Comparison of ENCODE assay signal across 8 cellular contexts in the genomic region with DNA sequence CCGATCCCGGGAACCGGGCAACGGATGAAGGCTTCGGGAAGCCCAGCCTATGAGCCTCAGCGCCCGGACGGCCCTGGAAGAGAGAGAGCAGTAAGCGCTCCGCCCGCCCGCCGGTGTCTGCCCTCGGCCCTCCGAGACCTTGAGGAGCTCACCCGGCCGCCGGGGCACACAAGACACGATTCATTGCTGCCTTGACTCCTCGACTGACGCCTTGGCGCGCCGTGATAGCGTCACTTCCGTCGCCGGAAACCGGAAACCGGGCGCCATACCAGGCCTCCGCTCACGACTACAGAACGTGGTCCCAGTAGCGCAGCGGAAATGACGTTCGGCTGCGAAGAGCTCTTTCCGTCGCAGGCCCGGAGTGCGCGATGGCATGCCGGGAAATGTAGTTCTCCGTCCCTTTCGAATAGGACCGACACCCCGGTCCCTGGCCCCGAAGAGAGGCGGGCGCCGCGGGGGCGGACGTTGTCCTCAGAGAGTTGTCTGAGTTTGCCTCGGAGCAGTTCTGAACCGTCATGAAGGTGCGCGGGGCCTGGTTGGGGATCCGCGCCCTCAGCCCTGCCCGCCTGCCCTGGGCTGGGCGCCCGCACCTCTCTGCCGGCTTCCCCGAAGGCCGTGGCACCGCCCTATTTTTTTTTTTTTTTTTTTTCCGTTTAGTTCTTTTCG.
DNase-seq lines count a peak whose midpoint lies in the region; FAIRE-seq and TF ChIP-seq lines count a peak whose summit lies in the region.

Gene UQCC4, minus strand, starts transcription at position 208 of the 666 bp plus-strand sequence. Its CDS starts 24 bp downstream, at position 184.

- peak within 1 kb of the TSS; percentile 96 to 98 (median 97) for H3K4me3 Mint-ChIP-seq in nephron
- peak within 1 kb of the TSS; percentile 88 for H3K4me3 Mint-ChIP-seq in stimulated activated naive CD8-positive, alpha-beta T cell treated with anti-CD3 and anti-CD28 coated beads, Interleukin-15, Interleukin-2, amounts not matched to agents 100 ng/mL and 50 ng/mL, for 24 hours

- H3K4me1 ChIP-seq in Loucy (ENCODE audit: insufficient read depth, low read length, poor library complexity, severe bottlenecking) = no peaks in the 10 kb centered on the region

- peaks cover 3% of the 10 kb centered on the region for H4K20me1 ChIP-seq in Loucy (ENCODE audit: insufficient read depth, low read length, poor library complexity, severe bottlenecking)

- H3K36me3 ChIP-seq in Loucy (ENCODE audit: insufficient read depth, low read length) = no peaks in the 10 kb centered on the region

- H3K4me2 ChIP-seq in Loucy (ENCODE audit: low read depth, low read length, poor library complexity, severe bottlenecking) = peak within 1 kb of the TSS; percentile 88

- H3K27ac Mint-ChIP-seq in nephron = peak within 1 kb of the TSS; percentile 96 to 99 (median 99)
- H3K27ac Mint-ChIP-seq in stimulated activated naive CD8-positive, alpha-beta T cell treated with anti-CD3 and anti-CD28 coated beads, Interleukin-15, Interleukin-2, amounts not matched to agents 100 ng/mL and 50 ng/mL, for 24 hours = peak within 1 kb of the TSS; percentile 98

- H3K9me3 ChIP-seq in Loucy (ENCODE audit: insufficient read depth, low read depth, low read length) = no peaks in the 10 kb centered on the region

- H3K27me3 ChIP-seq in Loucy (ENCODE audit: insufficient read depth, low read length, poor library complexity, severe bottlenecking) = no peaks in the 10 kb centered on the region

- TF ChIP-seq POLR2A in H54 (IDR thresholded peaks at IDR 0.05; ENCODE audit: low read depth, low read length) (peak; percentile 51), Raji (IDR thresholded peaks at IDR 0.05; ENCODE audit: insufficient read depth, low read depth, low read length) (peak; percentile 78)

- no peaks in the 10 kb centered on the region for H3F3A ChIP-seq in Loucy (ENCODE audit: low read depth)

- no peaks in the 10 kb centered on the region for H3K9me2 ChIP-seq in Loucy (replicated peaks; ENCODE audit: low read depth, low read length)

- FAIRE-seq in H54 (lab: Jason Lieb, UNC) = peak; percentile 89

- H3K27me3 Mint-ChIP-seq in nephron (ENCODE audit: low read depth) = no peaks in the 10 kb centered on the region
- H3K27me3 Mint-ChIP-seq in stimulated activated naive CD8-positive, alpha-beta T cell treated with anti-CD3 and anti-CD28 coated beads, Interleukin-15, Interleukin-2, amounts not matched to agents 100 ng/mL and 50 ng/mL, for 24 hours = no peaks in the 10 kb centered on the region

- H3K4me3 ChIP-seq in Loucy (ENCODE audit: low read length, poor library complexity, severe bottlenecking) = peak within 1 kb of the TSS; percentile 91
- H3K4me3 ChIP-seq in fibroblast of pulmonary artery (replicated peaks; ENCODE audit: low read depth, low read length) = peak within 1 kb of the TSS; percentile 98

- H2AFZ ChIP-seq in Loucy (ENCODE audit: low read length) = 0 out of 2 replicates have a peak within 1 kb of the TSS, but pooled peaks have one; percentile 67

- peak; percentile 99 for DNase-seq in EL
- peak; percentile 97 for DNase-seq in H54 (ENCODE audit: insufficient read length, low spot score)
- peak; percentile 98 for DNase-seq in activated effector memory CD4-positive, alpha-beta T cell treated with Interleukin-2 at 50 U/mL for 16 hours
- peak; percentile 99 for DNase-seq in fibroblast of pulmonary artery (ENCODE audit: low read depth)

- H3K36me3 Mint-ChIP-seq in nephron (ENCODE audit: low read depth) = peaks cover 3% of the 10 kb centered on the region
- H3K36me3 Mint-ChIP-seq in stimulated activated naive CD8-positive, alpha-beta T cell treated with anti-CD3 and anti-CD28 coated beads, Interleukin-15, Interleukin-2, amounts not matched to agents 100 ng/mL and 50 ng/mL, for 24 hours (ENCODE audit: low read depth) = peaks cover 5% of the 10 kb centered on the region

- H3K4me1 Mint-ChIP-seq in nephron = peaks cover 9% of the 10 kb centered on the region
- H3K4me1 Mint-ChIP-seq in stimulated activated naive CD8-positive, alpha-beta T cell treated with anti-CD3 and anti-CD28 coated beads, Interleukin-15, Interleukin-2, amounts not matched to agents 100 ng/mL and 50 ng/mL, for 24 hours (ENCODE audit: low read depth) = peaks cover 44% of the 10 kb centered on the region

- TF ChIP-seq CTCF in Loucy (conservative IDR thresholded peaks at IDR 0.05; ENCODE audit: low read length) = no peak
- TF ChIP-seq CTCF in fibroblast of pulmonary artery (IDR thresholded peaks at IDR 0.05; ENCODE audit: low read length, missing control alignments) = no peak
- TF ChIP-seq CTCF in nephron (IDR thresholded peaks at IDR 0.05; ENCODE audit: unreplicated experiment in 3 of 3) = no peak

- H3K9me3 Mint-ChIP-seq in nephron = no peaks in the 10 kb centered on the region
- H3K9me3 Mint-ChIP-seq in stimulated activated naive CD8-positive, alpha-beta T cell treated with anti-CD3 and anti-CD28 coated beads, Interleukin-15, Interleukin-2, amounts not matched to agents 100 ng/mL and 50 ng/mL, for 24 hours = no peaks in the 10 kb centered on the region

- H3K9ac ChIP-seq in Loucy (ENCODE audit: low read depth, low read length, poor library complexity, severe bottlenecking) = peak within 1 kb of the TSS; percentile 87

- peaks cover 17% of the 10 kb centered on the region for H3K79me2 ChIP-seq in Loucy (ENCODE audit: insufficient read depth, low read length)

Comparison
In these comparisons a context has a peak if more than half of its experiments do, and no peak if none do; other contexts are left out.
1. Peak in every context shown above with its lines: DNase-seq and H3K4me3 ChIP-seq.